ENCODE assay signal across 18 cellular contexts in the genomic region with DNA sequence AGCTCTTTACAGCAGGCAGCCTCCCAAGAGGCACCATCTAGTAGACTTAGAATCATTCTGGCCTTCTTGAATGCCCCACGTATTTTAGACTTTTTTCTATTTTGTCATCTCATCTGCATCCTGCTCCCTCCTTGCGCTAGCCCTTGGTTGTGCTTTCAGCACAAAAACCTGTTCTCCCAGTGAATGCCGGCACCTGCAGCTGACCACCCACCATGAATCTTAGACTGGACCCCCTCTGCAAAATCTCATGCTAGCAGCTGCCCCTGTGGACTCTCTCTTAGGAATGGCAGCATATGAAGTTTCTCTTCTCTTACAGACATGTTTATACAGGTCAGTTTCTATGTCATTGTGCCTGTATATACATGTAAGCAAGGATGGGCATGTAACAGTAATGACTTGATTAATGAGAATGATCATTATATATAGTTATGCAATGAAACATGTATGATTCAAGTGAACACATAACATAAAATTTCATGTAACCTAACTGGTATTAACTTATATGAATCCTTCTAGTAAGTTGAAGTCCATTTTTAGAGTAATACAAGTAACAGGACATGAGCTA.
DNase-seq lines count a peak whose midpoint lies in the region; ATAC-seq, FAIRE-seq and TF ChIP-seq lines count a peak whose summit lies in the region.
"Had no signal": no experiment of that assay in that cellular context is flagged by ENCODE, and none has a peak within 500 bp of the region (broad histone marks: within the 10 kb centered on the region; RNA-seq: fewer than 3 reads in every experiment).

No MANE protein-coding gene starts in this region.

- H3K9me3 ChIP-seq in Caco-2 (peaks cover 11% of the 10 kb centered on the region; the same call in 1 of the 2 replicates), keratinocyte (ENCODE audit: control insufficient read depth, low read depth, low read length) (no peaks in the 10 kb centered on the region), upper lobe of left lung (no peaks in the 10 kb centered on the region)
- H3K9me3 ChIP-seq: BLaER1 treated with 17β-estradiol and CSF1 and Interleukin-3, amounts not matched to agents 10 nM and 100 nM had no signal

- H3K36me3 ChIP-seq in Caco-2 (ENCODE audit: control insufficient read depth, insufficient read depth, low read length): no peaks in the 10 kb centered on the region; the same call in 1 of the 2 replicates
- H3K36me3 ChIP-seq in keratinocyte (ENCODE audit: control insufficient read depth in 2 of 2, extremely low read depth in 1 of 2, insufficient read depth in 2 of 2, low read length in 2 of 2): no peaks in the 10 kb centered on the region
- H3K36me3 ChIP-seq in upper lobe of left lung: no peaks in the 10 kb centered on the region
- H3K36me3 ChIP-seq: BLaER1 treated with 17β-estradiol and CSF1 and Interleukin-3, amounts not matched to agents 10 nM and 100 nM had no signal

- H3K27ac Mint-ChIP-seq in Caco-2 (ENCODE audit: unreplicated experiment) (peak overlapping the region; percentile 65), type B pancreatic cell (peak overlapping the region; percentile 40)
- no peak overlapping the region for H3K27ac Mint-ChIP-seq in stimulated activated memory B cell treated with anti-CD40 and anti-IgM and Interleukin-4, amounts not matched to agents 10 μg/mL and 1 μg/mL and 100 μg/mL, for 72 hours
- H3K27ac Mint-ChIP-seq: B cell; CD8-positive, alpha-beta T cell had no signal

- BruUV-seq in Caco-2 (replicated peaks; lab: Mats Ljungman, UMichigan): no TSS peak

- peaks cover 51% of the 10 kb centered on the region for H3K4me1 ChIP-seq in Caco-2
- H3K4me1 ChIP-seq in keratinocyte (ENCODE audit: control insufficient read depth, extremely low read depth, insufficient read depth, low read length): peaks cover 31% of the 10 kb centered on the region
- no peaks in the 10 kb centered on the region for H3K4me1 ChIP-seq in upper lobe of left lung

- H3K27ac ChIP-seq in epithelial cell of prostate (no peak overlapping the region), keratinocyte (ENCODE audit: control insufficient read depth, insufficient read depth, low read length) (peak overlapping the region; percentile 3), upper lobe of left lung (no peak overlapping the region)
- H3K27ac ChIP-seq: BLaER1 treated with 17β-estradiol and CSF1 and Interleukin-3, amounts not matched to agents 10 nM and 100 nM had no signal

- ATAC-seq in upper lobe of left lung (ENCODE audit: low FRiP score in 2 of 2): no peak
- ATAC-seq in stimulated activated memory B cell treated with anti-CD40 and anti-IgM and Interleukin-4, amounts not matched to agents 10 μg/mL and 1 μg/mL and 100 μg/mL, for 72 hours: no peak
- no peak for ATAC-seq in HG02938 (IDR thresholded peaks at IDR 0.05; ENCODE audit: unreplicated experiment)
- ATAC-seq: CD8-positive, alpha-beta T cell; GM12878 had no signal

- TF ChIP-seq POLR2A in upper lobe of left lung (IDR thresholded peaks at IDR 0.05): no peak

- no peaks in the 10 kb centered on the region for H3K9me1 ChIP-seq in keratinocyte (ENCODE audit: control insufficient read depth, extremely low read depth, insufficient read depth, low read length)

- POLR2A ChIA-PET in Caco-2 (lab: Charles Lee): no interaction called here

- 66 to 74% methylated on average over 3 of the region's 3 CpGs for WGBS in upper lobe of left lung, 2 donors

- FAIRE-seq in keratinocyte (lab: Jason Lieb, UNC): no peak
- FAIRE-seq: GM12878, H1 had no signal

- H3K4me3 ChIP-seq in Caco-2 (ENCODE audit: low read depth, low read length) (no peak overlapping the region), keratinocyte (ENCODE audit: control insufficient read depth in 2 of 3, extremely low read depth in 1 of 3, insufficient read depth in 2 of 3, low read depth in 1 of 3, low read length in 3 of 3) (no peak overlapping the region), upper lobe of left lung (no peak overlapping the region)
- H3K4me3 ChIP-seq: BLaER1 treated with 17β-estradiol and CSF1 and Interleukin-3, amounts not matched to agents 10 nM and 100 nM; GM12878 had no signal

- H3K4me2 ChIP-seq in keratinocyte (ENCODE audit: control insufficient read depth, extremely low read depth, insufficient read depth, low read depth, low read length): peak overlapping the region; percentile 50
- H3K4me2 ChIP-seq: BLaER1 treated with 17β-estradiol and CSF1 and Interleukin-3, amounts not matched to agents 10 nM and 100 nM had no signal

- TF ChIP-seq EP300 in upper lobe of left lung (IDR thresholded peaks at IDR 0.05): no peak

- dilution Hi-C loops in keratinocyte (cut with MboI; ENCODE audit: extremely low pct_ligation_motif_present, low sequenced_read_pairs): no loop called here

- no peaks in the 10 kb centered on the region for H4K20me1 ChIP-seq in keratinocyte (ENCODE audit: control insufficient read depth, extremely low read depth, insufficient read depth, low read length)
- H4K20me1 ChIP-seq: BLaER1 treated with 17β-estradiol and CSF1 and Interleukin-3, amounts not matched to agents 10 nM and 100 nM had no signal

- H3K9ac ChIP-seq in keratinocyte (ENCODE audit: control insufficient read depth, extremely low read depth, insufficient read depth, low read length): no peak overlapping the region
- H3K9ac ChIP-seq: BLaER1 treated with 17β-estradiol and CSF1 and Interleukin-3, amounts not matched to agents 10 nM and 100 nM had no signal

- no peaks in the 10 kb centered on the region for H3K27me3 Mint-ChIP-seq in Caco-2 (ENCODE audit: insufficient read depth, unreplicated experiment)
- H3K27me3 Mint-ChIP-seq in type B pancreatic cell: peaks cover 13% of the 10 kb centered on the region
- no peaks in the 10 kb centered on the region for H3K27me3 Mint-ChIP-seq in stimulated activated memory B cell treated with anti-CD40 and anti-IgM and Interleukin-4, amounts not matched to agents 10 μg/mL and 1 μg/mL and 100 μg/mL, for 72 hours
- H3K27me3 Mint-ChIP-seq: B cell had no signal

- H3K27me3 ChIP-seq in Caco-2 (replicated peaks; ENCODE audit: control insufficient read depth, insufficient read depth, low read length) (no peaks in the 10 kb centered on the region), keratinocyte (ENCODE audit: control insufficient read depth, extremely low read depth, insufficient read depth, low read length) (no peaks in the 10 kb centered on the region), upper lobe of left lung (no peaks in the 10 kb centered on the region)
- H3K27me3 ChIP-seq: BLaER1 treated with 17β-estradiol and CSF1 and Interleukin-3, amounts not matched to agents 10 nM and 100 nM had no signal

- intact Hi-C loops in Caco-2 (cut with micrococcal nuclease; ENCODE audit: unreplicated experiment): no loop called here

- DNase-seq in Caco-2 (no peak), epithelial cell of prostate (ENCODE audit: low read depth, low spot score) (peak; percentile 36), keratinocyte (ENCODE audit: low read depth, low spot score) (no peak), type B pancreatic cell (ENCODE audit: extremely low spot score, unreplicated experiment) (no peak), upper lobe of left lung (no peak)
- DNase-seq: 8988T; CD8-positive, alpha-beta T cell; DMS 273 treated with DMSO at 0.1 percent for 48 hours; DMS53; DND-41; EL; H9 had no signal

- no peaks in the 10 kb centered on the region for H3K79me2 ChIP-seq in keratinocyte (ENCODE audit: control insufficient read depth, insufficient read depth, low read length)

- H3K4me3 Mint-ChIP-seq in Caco-2 (ENCODE audit: unreplicated experiment) (peak overlapping the region; percentile 32), type B pancreatic cell (no peak overlapping the region)
- H3K4me3 Mint-ChIP-seq in stimulated activated memory B cell treated with anti-CD40 and anti-IgM and Interleukin-4, amounts not matched to agents 10 μg/mL and 1 μg/mL and 100 μg/mL, for 72 hours: no peak overlapping the region
- H3K4me3 Mint-ChIP-seq: B cell; CD8-positive, alpha-beta T cell; H9 had no signal

- H3K9me3 Mint-ChIP-seq in Caco-2 (ENCODE audit: unreplicated experiment) (peaks cover 19% of the 10 kb centered on the region), type B pancreatic cell (no peaks in the 10 kb centered on the region)
- H3K9me3 Mint-ChIP-seq in stimulated activated memory B cell treated with anti-CD40 and anti-IgM and Interleukin-4, amounts not matched to agents 10 μg/mL and 1 μg/mL and 100 μg/mL, for 72 hours: no peaks in the 10 kb centered on the region
- H3K9me3 Mint-ChIP-seq: CD8-positive, alpha-beta T cell had no signal

- CTCF ChIA-PET in Caco-2 (lab: Charles Lee): interaction anchor here (1.1 kb wide), 1 partner anchor 276 kb away, joined by 3 read pairs; no protein-coding TSS in a partner anchor

- no peak overlapping the region for H2AFZ ChIP-seq in keratinocyte (ENCODE audit: control insufficient read depth, low read length)

- peaks cover 42% of the 10 kb centered on the region for H3K4me1 Mint-ChIP-seq in Caco-2 (ENCODE audit: low read depth, unreplicated experiment)
- no peaks in the 10 kb centered on the region for H3K4me1 Mint-ChIP-seq in type B pancreatic cell (ENCODE audit: unreplicated experiment)
- no peaks in the 10 kb centered on the region for H3K4me1 Mint-ChIP-seq in stimulated activated memory B cell treated with anti-CD40 and anti-IgM and Interleukin-4, amounts not matched to agents 10 μg/mL and 1 μg/mL and 100 μg/mL, for 72 hours
- H3K4me1 Mint-ChIP-seq: B cell had no signal

- TF ChIP-seq CTCF in Caco-2 (IDR thresholded peaks at IDR 0.05; ENCODE audit: insufficient read depth in 1 of 2, low read depth in 1 of 2, low read length in 1 of 2, severe bottlenecking in 1 of 2, unreplicated experiment in 1 of 2): no peak
- TF ChIP-seq CTCF in keratinocyte (optimal IDR thresholded peaks at IDR 0.05 in 1 of 3, IDR thresholded peaks at IDR 0.05 in 1 of 3, conservative IDR thresholded peaks at IDR 0.05 in 1 of 3; ENCODE audit: extremely low read depth in 1 of 3, insufficient read depth in 2 of 3, low read length in 3 of 3): no peak
- no peak for TF ChIP-seq CTCF in type B pancreatic cell (conservative IDR thresholded peaks at IDR 0.05)
- no peak for TF ChIP-seq CTCF in upper lobe of left lung (IDR thresholded peaks at IDR 0.05)

- H3K36me3 Mint-ChIP-seq in Caco-2 (ENCODE audit: insufficient read depth, unreplicated experiment) (no peaks in the 10 kb centered on the region), type B pancreatic cell (no peaks in the 10 kb centered on the region)
- no peaks in the 10 kb centered on the region for H3K36me3 Mint-ChIP-seq in stimulated activated memory B cell treated with anti-CD40 and anti-IgM and Interleukin-4, amounts not matched to agents 10 μg/mL and 1 μg/mL and 100 μg/mL, for 72 hours
- H3K36me3 Mint-ChIP-seq: CD8-positive, alpha-beta T cell had no signal
